Comparison of ENCODE assay signal across 23 cellular contexts in the genomic region with DNA sequence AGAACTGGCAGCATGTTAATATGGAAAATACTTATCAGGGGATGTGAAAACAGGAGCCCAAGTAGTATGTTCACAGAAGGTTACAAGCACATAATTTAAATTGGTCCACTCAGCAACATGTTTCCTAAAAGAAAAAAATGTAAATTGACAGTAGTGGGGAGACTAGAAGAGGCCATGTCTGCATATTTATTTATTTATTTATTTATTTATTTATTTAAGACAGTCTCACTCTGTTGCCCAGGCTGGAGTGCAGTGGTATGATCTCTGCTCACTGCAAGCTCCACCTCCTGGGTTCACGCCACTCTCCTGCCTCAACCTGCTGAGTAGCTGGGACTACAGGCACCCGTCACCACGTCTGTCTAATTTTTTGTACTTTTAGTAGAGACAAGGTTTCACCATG.
"Had no signal": no experiment of that assay in that cellular context is flagged by ENCODE, and none has a peak within 500 bp of the region (broad histone marks: within the 10 kb centered on the region; RNA-seq: fewer than 3 reads in every experiment).

No MANE protein-coding gene starts in this region.

- DNase-seq: activated CD4-positive, alpha-beta T cell treated with anti-CD3 and anti-CD28 coated beads for 48 hours; activated CD4-positive, alpha-beta T cell treated with anti-CD3 and anti-CD28 coated beads, Interleukin-2, amount 50 U/mL, for 4 hours; activated CD4-positive, CD25-positive, alpha-beta regulatory T cell treated with anti-CD3 and anti-CD28 coated beads, Interleukin-2, amount 50 U/mL, for 72 hours; activated CD8-positive, alpha-beta memory T cell treated with anti-CD3 and anti-CD28 coated beads, Interleukin-2, amount 50 U/mL, for 48 hours; activated CD8-positive, alpha-beta T cell treated with anti-CD3 and anti-CD28 coated beads, Interleukin-2, amount 10 ng/mL, durations not matched to agents 7 days and 5 days; activated naive CD4-positive, alpha-beta T cell treated with anti-CD3 and anti-CD28 coated beads, Interleukin-2, amount 50 U/mL, for 16 hours; activated naive CD8-positive, alpha-beta T cell treated with anti-CD3 and anti-CD28 coated beads, Interleukin-2, amount 10 ng/mL, durations not matched to agents 7 days and 5 days; activated T-cell treated with anti-CD3 and anti-CD28 coated beads, Interleukin-2, amount 50 U/mL, for 1 hour; amniotic stem cell; MG63; NCI-H1105; NCI-H1436; NCI-H1694 treated with DMSO at 0.1 percent for 48 hours; NCI-H2029 treated with DMSO at 0.1 percent for 48 hours; NCI-H446; NCI-H524; PC-3; SHP77; SW 1271 had no signal

- H3K27ac ChIP-seq: ascending aorta, SJSA1 had no signal

- H3K27me3 ChIP-seq: ascending aorta, MG63, SJSA1 had no signal

- H3K4me3 ChIP-seq: ascending aorta, MG63, SJSA1 had no signal

- ATAC-seq: activated CD8-positive, alpha-beta T cell treated with anti-CD3 and anti-CD28 coated beads, Interleukin-2, amount 10 ng/mL, durations not matched to agents 7 days and 5 days; PC-3; SK-N-SH treated with all-trans-retinoic acid at 6 μM for 48 hours; WTC11 had no signal

- H3K4me1 ChIP-seq: ascending aorta, SJSA1 had no signal
